Comparison of ENCODE assay signal across 19 cellular contexts in the genomic region with DNA sequence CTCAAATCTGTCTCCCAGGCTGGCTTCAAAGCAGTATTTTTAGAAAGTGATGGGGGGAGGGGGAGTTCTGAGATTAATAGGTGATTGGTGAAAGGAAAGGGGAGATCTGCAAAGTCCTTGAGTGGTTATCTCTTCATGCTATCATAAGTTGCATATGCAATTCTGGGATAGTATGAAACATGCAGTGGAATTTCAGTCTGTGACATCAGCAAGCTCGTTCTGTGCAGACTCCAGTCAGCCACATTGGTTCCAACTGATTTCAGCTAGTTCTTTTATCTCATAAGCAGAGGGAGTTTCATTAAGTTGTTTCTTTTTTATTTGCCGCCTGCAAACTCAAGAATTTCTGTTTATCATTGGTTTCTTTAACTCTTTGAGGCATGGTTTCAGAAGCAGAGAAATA.
"Had no signal": no experiment of that assay in that cellular context is flagged by ENCODE, and none has a peak within 500 bp of the region (broad histone marks: within the 10 kb centered on the region; RNA-seq: fewer than 3 reads in every experiment).

No MANE protein-coding gene starts in this region.

- H3K27me3 ChIP-seq: adrenal gland, colonic mucosa, tibial nerve, uterus had no signal

- H3K4me1 ChIP-seq: adrenal gland, colonic mucosa, lower lobe of right lung, tibial nerve, uterus had no signal

- DNase-seq: activated CD4-positive, alpha-beta T cell treated with anti-CD3 and anti-CD28 coated beads, Interleukin-2, amount 50 U/mL, for 4 hours; activated CD4-positive, CD25-positive, alpha-beta regulatory T cell treated with anti-CD3 and anti-CD28 coated beads, Interleukin-2, amount 50 U/mL, for 72 hours; activated gamma-delta T cell; colonic mucosa; endodermal cell; hippocampal formation; lower lobe of right lung; midbrain; nephron progenitor cell; occipital lobe; posterior cingulate gyrus; retina; stimulated activated naive CD8-positive, alpha-beta T cell treated with anti-CD3 and anti-CD28 coated beads, Interleukin-15, Interleukin-2, amounts not matched to agents 100 U/mL and 50 U/mL, for 24 hours; substantia nigra; uterus had no signal

- H3K36me3 ChIP-seq: adrenal gland, colonic mucosa, uterus had no signal

- H3K27ac ChIP-seq: adrenal gland, colonic mucosa, epithelial cell of prostate, lower lobe of right lung, tibial nerve, uterus had no signal

- H3K9me3 ChIP-seq: adrenal gland, colonic mucosa, lower lobe of right lung, tibial nerve, uterus had no signal

- H3K4me3 ChIP-seq: adrenal gland, colonic mucosa, lower lobe of right lung, tibial nerve, uterus had no signal

- ATAC-seq: activated naive CD4-positive, alpha-beta T cell treated with anti-CD3 and anti-CD28 coated beads, Interleukin-2, amount 50 U/mL, for 72 hours; lower lobe of right lung; stimulated activated naive CD8-positive, alpha-beta T cell treated with anti-CD3 and anti-CD28 coated beads, Interleukin-15, Interleukin-2, amounts not matched to agents 100 U/mL and 50 U/mL, for 24 hours had no signal
